11 cellular contexts compared by ENCODE assay signal in the genomic region with DNA sequence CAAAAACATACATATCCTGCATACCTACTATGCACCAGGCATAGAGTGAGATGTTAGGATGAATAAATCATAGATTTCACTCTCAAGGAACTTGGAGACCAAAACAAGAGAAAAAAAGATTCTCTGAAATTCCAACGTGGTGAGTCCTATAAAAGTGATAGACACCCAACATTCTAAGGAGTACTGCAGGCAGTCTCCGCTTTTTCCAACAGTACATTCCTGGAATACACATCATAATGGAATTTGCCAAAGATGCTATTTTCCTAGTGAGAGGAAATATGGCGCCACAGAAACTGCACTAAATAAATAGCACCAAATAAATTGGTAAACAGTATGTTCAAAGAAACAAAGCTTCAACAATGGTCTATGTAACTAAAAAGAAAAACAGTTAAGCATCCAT. TPM values are rescaled to one million over a fixed set of nuclear protein-coding genes. Genes with fewer than 3 reads are reported as not detected.
DNase-seq lines count a peak whose midpoint lies in the region; ATAC-seq lines count a peak whose summit lies in the region.
"Had no signal": no experiment of that assay in that cellular context is flagged by ENCODE, and none has a peak within 500 bp of the region (broad histone marks: within the 10 kb centered on the region; RNA-seq: fewer than 3 reads in every experiment).

No MANE protein-coding gene starts in this region.

- peaks cover 86% of the 10 kb centered on the region for H3K36me3 Mint-ChIP-seq in activated naive CD8-positive, alpha-beta T cell treated with anti-CD3 and anti-CD28 coated beads, Interleukin-2, amount 10 ng/mL, durations not matched to agents 7 days and 5 days
- H3K36me3 Mint-ChIP-seq in immature natural killer cell = peaks cover 6 to 32% (median 8%) of the 10 kb centered on the region in 3 donors

- H3K4me1 Mint-ChIP-seq in activated naive CD8-positive, alpha-beta T cell treated with anti-CD3 and anti-CD28 coated beads, Interleukin-2, amount 10 ng/mL, durations not matched to agents 7 days and 5 days = peaks cover 71% of the 10 kb centered on the region
- H3K4me1 Mint-ChIP-seq in immature natural killer cell = peaks cover 85 to 91% of the 10 kb centered on the region in 2 donors

- DNase-seq in AG20443 (ENCODE audit: low spot score) = peak; percentile 63
- DNase-seq in HS-27A (ENCODE audit: low read depth) = peak; percentile 53
- no peak for DNase-seq in activated naive CD8-positive, alpha-beta T cell treated with anti-CD3 and anti-CD28 coated beads, Interleukin-2, amount 10 ng/mL, durations not matched to agents 7 days and 5 days
- no peak for DNase-seq in immature natural killer cell
- no peak for DNase-seq in hippocampal formation (lab: John Stamatoyannopoulos, UW)
- DNase-seq in SKM-1 (lab: John Stamatoyannopoulos, UW; ENCODE audit: unreplicated experiment) = no peak
- no peak for DNase-seq in NCI-H2081 treated with DMSO at 0.1 percent for 48 hours (lab: John Stamatoyannopoulos, UW)
- DNase-seq: activated CD4-positive, alpha-beta T cell treated with anti-CD3 and anti-CD28 coated beads for 48 hours; NCI-H1417 treated with DMSO at 0.1 percent for 48 hours; upper lobe of right lung had no signal

- peak overlapping the region; percentile 98 for H3K4me3 Mint-ChIP-seq in activated naive CD8-positive, alpha-beta T cell treated with anti-CD3 and anti-CD28 coated beads, Interleukin-2, amount 10 ng/mL, durations not matched to agents 7 days and 5 days
- peak overlapping the region in 4 of 5 donors; percentile 7 to 73 (median 65) for H3K4me3 Mint-ChIP-seq in immature natural killer cell

- H3K27ac Mint-ChIP-seq in activated naive CD8-positive, alpha-beta T cell treated with anti-CD3 and anti-CD28 coated beads, Interleukin-2, amount 10 ng/mL, durations not matched to agents 7 days and 5 days = peak overlapping the region; percentile 90
- peak overlapping the region in 5 of 6 donors; percentile 78 to 93 (median 89) for H3K27ac Mint-ChIP-seq in immature natural killer cell

- peaks cover 7% of the 10 kb centered on the region for H3K9me3 Mint-ChIP-seq in activated naive CD8-positive, alpha-beta T cell treated with anti-CD3 and anti-CD28 coated beads, Interleukin-2, amount 10 ng/mL, durations not matched to agents 7 days and 5 days
- peaks cover 0 to 5% (median 0%) of the 10 kb centered on the region in 6 donors for H3K9me3 Mint-ChIP-seq in immature natural killer cell

- ATAC-seq in activated naive CD8-positive, alpha-beta T cell treated with anti-CD3 and anti-CD28 coated beads, Interleukin-2, amount 10 ng/mL, durations not matched to agents 7 days and 5 days (ENCODE audit: low read depth) = no peak
- ATAC-seq in GM18870 (IDR thresholded peaks at IDR 0.05; ENCODE audit: unreplicated experiment) = no peak

- POLR2A ChIA-PET in activated naive CD8-positive, alpha-beta T cell treated with anti-CD3 and anti-CD28 coated beads, Interleukin-2, amount 10 ng/mL, durations not matched to agents 7 days and 5 days (lab: Charles Lee) = no interaction called here

- H3K27me3 Mint-ChIP-seq in activated naive CD8-positive, alpha-beta T cell treated with anti-CD3 and anti-CD28 coated beads, Interleukin-2, amount 10 ng/mL, durations not matched to agents 7 days and 5 days = no peaks in the 10 kb centered on the region
- H3K27me3 Mint-ChIP-seq in immature natural killer cell (ENCODE audit: low read depth in 3 of 3) = peaks cover 2 to 29% (median 15%) of the 10 kb centered on the region in 3 donors

RNA-seq across cellular contexts. Expression of a gene that starts 6.0 kb away (rescaled TPM):
- total RNA-seq in activated naive CD8-positive, alpha-beta T cell treated with anti-CD3 and anti-CD28 coated beads, Interleukin-2, amount 10 ng/mL, durations not matched to agents 7 days and 5 days = 100 to 1,000 TPM; 490 to 493 TPM
- 100 to 1,000 TPM; 288 to 309 (median 289) TPM for polyA plus RNA-seq in immature natural killer cell

Comparison
In these comparisons a context has a peak if more than half of its experiments do, and no peak if none do; other contexts are left out.
1. DNase-seq: peak in AG20443 (single experiment) and HS-27A (single experiment); none in activated naive CD8-positive, alpha-beta T cell treated with anti-CD3 and anti-CD28 coated beads, Interleukin-2, amount 10 ng/mL, durations not matched to agents 7 days and 5 days (single experiment), immature natural killer cell (0 of 3), hippocampal formation (0 of 2), SKM-1 (single experiment) and NCI-H2081 treated with DMSO at 0.1 percent for 48 hours (single experiment).